ENCODE assay signal across 26 cellular contexts in the genomic region with DNA sequence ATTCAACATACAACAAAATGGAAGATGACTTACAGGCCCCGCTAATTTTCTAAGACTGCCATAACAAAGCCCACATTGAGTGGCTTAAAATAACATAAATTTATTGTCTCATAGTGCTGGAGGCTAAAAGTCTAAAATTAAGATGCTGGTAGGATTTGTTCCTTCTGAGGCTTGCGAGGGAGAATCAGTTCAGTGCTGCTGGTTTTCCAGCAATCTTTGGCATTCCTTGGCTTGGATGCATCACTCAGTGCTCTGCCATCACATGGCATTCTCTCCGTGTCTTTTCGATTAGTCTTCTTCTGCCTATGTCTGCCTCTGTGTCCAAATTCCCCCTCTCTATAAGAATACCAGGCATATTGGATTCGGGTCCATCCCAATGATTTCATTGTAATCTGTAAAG.
"Had no signal": no experiment of that assay in that cellular context is flagged by ENCODE, and none has a peak within 500 bp of the region (broad histone marks: within the 10 kb centered on the region; RNA-seq: fewer than 3 reads in every experiment).

No MANE protein-coding gene starts in this region.

- DNase-seq: colonic mucosa; effector memory CD4-positive, alpha-beta T cell; heart left ventricle; left cardiac atrium; left lung; mesendoderm; pancreas; retina; right lobe of liver; small intestine; stimulated activated CD4-positive, alpha-beta T cell treated with anti-CD3 and anti-CD28 coated beads, Interleukin-2, amount 100 ng/mL, for 24 hours; stimulated activated CD4-positive, alpha-beta T cell treated with anti-CD3 and anti-CD28 coated beads, Interleukin-4, amount 100 ng/mL, for 24 hours; stimulated activated naive CD4-positive, alpha-beta T cell treated with Interleukin-2 at 50 U/mL for 16 hours; stomach; tibial artery; upper lobe of right lung; uterus had no signal

- H3K4me2 ChIP-seq: hepatocyte had no signal

- H3K27me3 Mint-ChIP-seq: central memory CD8-positive, alpha-beta T cell; dendritic cell treated with granulocyte-macrophage colony-stimulating factor and Interleukin-4, amounts not matched to agents 40 ng/mL and 50 ng/mL, for 4 days; natural killer cell treated with Interleukin-12 subunit alpha and Interleukin-12 subunit beta and Interleukin-15 and Interleukin-18, amount 100 ng/mL, for 72 hours had no signal

- FAIRE-seq: endothelial cell of umbilical vein, pancreas, small intestine had no signal

- H2AFZ ChIP-seq: hepatocyte had no signal

- H3K4me1 Mint-ChIP-seq: central memory CD8-positive, alpha-beta T cell; neural crest cell; stimulated activated effector memory CD8-positive, alpha-beta T cell treated with anti-CD3 and anti-CD28 coated beads, Interleukin-12 subunit alpha, Interleukin-12 subunit beta, amount 100 ng/mL, for 72 hours had no signal

- H3K9me3 Mint-ChIP-seq: dendritic cell treated with granulocyte-macrophage colony-stimulating factor and Interleukin-4, amounts not matched to agents 40 ng/mL and 50 ng/mL, for 4 days; neural crest cell had no signal

- H3K27ac ChIP-seq: colonic mucosa, gastroesophageal sphincter, heart left ventricle, hepatocyte, left lung, neutrophil, pancreas, right lobe of liver, stomach, tibial artery, upper lobe of right lung, uterus had no signal

- H3K27me3 ChIP-seq: colonic mucosa, gastroesophageal sphincter, heart left ventricle, hepatocyte, left lung, neutrophil, pancreas, right lobe of liver, stomach, tibial artery, upper lobe of right lung, uterus had no signal

- H3K4me1 ChIP-seq: colonic mucosa, gastroesophageal sphincter, heart left ventricle, left lung, pancreas, right lobe of liver, stomach, tibial artery, upper lobe of right lung, uterus had no signal

- H3K9me3 ChIP-seq: colonic mucosa, gastroesophageal sphincter, heart left ventricle, left lung, neutrophil, pancreas, right lobe of liver, stomach, tibial artery, upper lobe of right lung, uterus had no signal

- H3K4me3 Mint-ChIP-seq: central memory CD8-positive, alpha-beta T cell; dendritic cell treated with granulocyte-macrophage colony-stimulating factor and Interleukin-4, amounts not matched to agents 40 ng/mL and 50 ng/mL, for 4 days; natural killer cell treated with Interleukin-12 subunit alpha and Interleukin-12 subunit beta and Interleukin-15 and Interleukin-18, amount 100 ng/mL, for 72 hours; neural crest cell; stimulated activated effector memory CD8-positive, alpha-beta T cell treated with anti-CD3 and anti-CD28 coated beads, Interleukin-12 subunit alpha, Interleukin-12 subunit beta, amount 100 ng/mL, for 72 hours had no signal

- H3K79me2 ChIP-seq: hepatocyte had no signal

- ATAC-seq: gastroesophageal sphincter; heart left ventricle; left cardiac atrium; left lung; natural killer cell treated with Interleukin-12 subunit alpha and Interleukin-12 subunit beta and Interleukin-15 and Interleukin-18, amount 100 ng/mL, for 72 hours; pancreas; right lobe of liver; stimulated activated effector memory CD8-positive, alpha-beta T cell treated with anti-CD3 and anti-CD28 coated beads, Interleukin-12 subunit alpha, Interleukin-12 subunit beta, amount 100 ng/mL, for 72 hours; upper lobe of right lung had no signal

- H3K27ac Mint-ChIP-seq: dendritic cell treated with granulocyte-macrophage colony-stimulating factor and Interleukin-4, amounts not matched to agents 40 ng/mL and 50 ng/mL, for 4 days; natural killer cell treated with Interleukin-12 subunit alpha and Interleukin-12 subunit beta and Interleukin-15 and Interleukin-18, amount 100 ng/mL, for 72 hours; stimulated activated effector memory CD8-positive, alpha-beta T cell treated with anti-CD3 and anti-CD28 coated beads, Interleukin-12 subunit alpha, Interleukin-12 subunit beta, amount 100 ng/mL, for 72 hours had no signal

- H3K36me3 ChIP-seq: colonic mucosa, gastroesophageal sphincter, heart left ventricle, left lung, neutrophil, pancreas, right lobe of liver, stomach, tibial artery, upper lobe of right lung, uterus had no signal

- H3K4me3 ChIP-seq: colonic mucosa, gastroesophageal sphincter, heart left ventricle, hepatocyte, left lung, pancreas, right lobe of liver, stomach, tibial artery, upper lobe of right lung, uterus had no signal

- H3K36me3 Mint-ChIP-seq: stimulated activated effector memory CD8-positive, alpha-beta T cell treated with anti-CD3 and anti-CD28 coated beads, Interleukin-12 subunit alpha, Interleukin-12 subunit beta, amount 100 ng/mL, for 72 hours had no signal
